Comparison of ENCODE assay signal across 8 cellular contexts in genomic region chr1:55040083-55040952, GRCh38.
A peak's percentile ranks its signal among the peaks of the same experiment; 100 is the strongest.
DNase-seq lines count a peak whose midpoint lies in the region; ATAC-seq and TF ChIP-seq lines count a peak whose summit lies in the region.

No MANE protein-coding gene starts in this region.

- peaks cover 8% of the 10 kb centered on the region; the same call in 1 of the 2 replicates for H3K36me3 ChIP-seq in iPS-20b (ENCODE audit: insufficient read depth, low read depth, low read length)

- no peak for ATAC-seq in HG03280 (IDR thresholded peaks at IDR 0.05; ENCODE audit: unreplicated experiment)

- H3K27ac ChIP-seq in iPS-20b (ENCODE audit: low read length) = no peak overlapping the region

- H3K9ac ChIP-seq in iPS-20b (ENCODE audit: low read depth, low read length) = peak overlapping the region; percentile 29; the same call in 1 of the 2 replicates

- peak overlapping the region; percentile 55 for H3K4me3 ChIP-seq in HFF-Myc (replicated peaks; ENCODE audit: low read depth, low read length)
- peak overlapping the region; percentile 71 for H3K4me3 ChIP-seq in iPS-20b (ENCODE audit: low read length)

- DNase-seq in HFF-Myc (ENCODE audit: extremely low read depth, low read depth) = no peak
- DNase-seq in astrocyte of the hippocampus (ENCODE audit: low read depth, low spot score) = peak; percentile 25
- peak; percentile 46 for DNase-seq in retina
- no peak for DNase-seq in activated CD4-positive, CD25-positive, alpha-beta regulatory T cell treated with anti-CD3 and anti-CD28 coated beads, Interleukin-2, amount 50 U/mL, for 72 hours
- no peak for DNase-seq in activated effector memory CD4-positive, alpha-beta T cell treated with Interleukin-2 at 50 U/mL for 16 hours
- no peak for DNase-seq in activated CD4-positive, alpha-beta T cell treated with anti-CD3 and anti-CD28 coated beads for 1 hour

- TF ChIP-seq CTCF in HFF-Myc (IDR thresholded peaks at IDR 0.05; ENCODE audit: low read depth, low read length, missing control alignments) = no peak

- peaks cover 7% of the 10 kb centered on the region for H3K4me1 ChIP-seq in iPS-20b (ENCODE audit: insufficient read depth, low read length)

- H3K9me3 ChIP-seq in iPS-20b (ENCODE audit: insufficient read depth, low read depth, low read length) = no peaks in the 10 kb centered on the region

- peaks cover 50% of the 10 kb centered on the region for H3K27me3 ChIP-seq in iPS-20b (ENCODE audit: insufficient read depth, low read length)

Comparison
In these comparisons a context has a peak if more than half of its experiments do, and no peak if none do; other contexts are left out.
1. DNase-seq: peak in astrocyte of the hippocampus (single experiment) and retina (single experiment); none in HFF-Myc (single experiment), activated CD4-positive, CD25-positive, alpha-beta regulatory T cell treated with anti-CD3 and anti-CD28 coated beads, Interleukin-2, amount 50 U/mL, for 72 hours (single experiment), activated effector memory CD4-positive, alpha-beta T cell treated with Interleukin-2 at 50 U/mL for 16 hours (single experiment) and activated CD4-positive, alpha-beta T cell treated with anti-CD3 and anti-CD28 coated beads for 1 hour (single experiment).